ENCODE assay signal across 1 cellular context in genomic region chr11:63767415-63768231, GRCh38.
TF ChIP-seq lines count a peak whose summit lies in the region.

No MANE protein-coding gene starts in this region.

TF ChIP-seq in K562, 482 proteins besides CTCF, POLR2A, EP300 and RAD21 (continued from another document and continues in another):
- TF ChIP-seq ZMIZ1 (IDR thresholded peaks at IDR 0.05; ENCODE audit: low read depth in 2 of 2, low read length in 2 of 2) (no peak), NCOA6 (IDR thresholded peaks at IDR 0.05) (no peak), MBD1 (CRISPR knock-in tag; IDR thresholded peaks at IDR 0.05) (no peak), CBX5 (IDR thresholded peaks at IDR 0.05; ENCODE audit: borderline replicate concordance, low read depth) (no peak), KDM5B (IDR thresholded peaks at IDR 0.05; ENCODE audit: insufficient replicate concordance, low read depth, low read length) (peak; percentile 14), TAF9B (IDR thresholded peaks at IDR 0.05; ENCODE audit: partially characterized antibody) (no peak), CHCHD3 (CRISPR knock-in tag; IDR thresholded peaks at IDR 0.05) (no peak), ADNP (tag; IDR thresholded peaks at IDR 0.05) (no peak), MTF1 (CRISPR knock-in tag; IDR thresholded peaks at IDR 0.05; ENCODE audit: borderline replicate concordance) (no peak), KLF13 (tag; IDR thresholded peaks at IDR 0.05; ENCODE audit: borderline replicate concordance, low read depth) (no peak), ZNF561 (CRISPR knock-in tag; conservative IDR thresholded peaks at IDR 0.05) (no peak), HNRNPK (IDR thresholded peaks at IDR 0.05; ENCODE audit: low read depth, low read length, poor library complexity, severe bottlenecking) (no peak), LCOR (CRISPR knock-in tag; IDR thresholded peaks at IDR 0.05) (peak; percentile 57; the same call in 1 of the 2 replicates), SIN3B (IDR thresholded peaks at IDR 0.05; ENCODE audit: low read depth) (no peak), MNT (conservative IDR thresholded peaks at IDR 0.05) (peak in 1 of 2 experiments; percentile 41; a peak in 1 of 4 replicates), TEAD2 (tag; IDR thresholded peaks at IDR 0.05) (no peak), ZNF76 (CRISPR knock-in tag; IDR thresholded peaks at IDR 0.05; ENCODE audit: borderline replicate concordance) (no peak), HOMEZ (CRISPR knock-in tag; IDR thresholded peaks at IDR 0.05) (no peak)
- TF ChIP-seq, protein P1, sequence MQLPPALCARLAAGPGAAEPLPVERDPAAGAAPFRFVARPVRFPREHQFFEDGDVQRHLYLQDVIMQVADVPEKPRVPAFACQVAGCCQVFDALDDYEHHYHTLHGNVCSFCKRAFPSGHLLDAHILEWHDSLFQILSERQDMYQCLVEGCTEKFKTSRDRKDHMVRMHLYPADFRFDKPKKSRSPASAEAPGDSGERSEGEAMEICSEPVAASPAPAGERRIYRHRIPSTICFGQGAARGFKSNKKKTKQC (CRISPR knock-in tag; IDR thresholded peaks at IDR 0.05) = no peak
- TF ChIP-seq, protein P2, sequence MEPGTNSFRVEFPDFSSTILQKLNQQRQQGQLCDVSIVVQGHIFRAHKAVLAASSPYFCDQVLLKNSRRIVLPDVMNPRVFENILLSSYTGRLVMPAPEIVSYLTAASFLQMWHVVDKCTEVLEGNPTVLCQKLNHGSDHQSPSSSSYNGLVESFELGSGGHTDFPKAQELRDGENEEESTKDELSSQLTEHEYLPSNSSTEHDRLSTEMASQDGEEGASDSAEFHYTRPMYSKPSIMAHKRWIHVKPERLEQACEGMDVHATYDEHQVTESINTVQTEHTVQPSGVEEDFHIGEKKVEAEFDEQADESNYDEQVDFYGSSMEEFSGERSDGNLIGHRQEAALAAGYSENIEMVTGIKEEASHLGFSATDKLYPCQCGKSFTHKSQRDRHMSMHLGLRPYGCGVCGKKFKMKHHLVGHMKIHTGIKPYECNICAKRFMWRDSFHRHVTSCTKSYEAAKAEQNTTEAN (CRISPR knock-in tag; IDR thresholded peaks at IDR 0.05) = no peak
- TF ChIP-seq, protein P3, sequence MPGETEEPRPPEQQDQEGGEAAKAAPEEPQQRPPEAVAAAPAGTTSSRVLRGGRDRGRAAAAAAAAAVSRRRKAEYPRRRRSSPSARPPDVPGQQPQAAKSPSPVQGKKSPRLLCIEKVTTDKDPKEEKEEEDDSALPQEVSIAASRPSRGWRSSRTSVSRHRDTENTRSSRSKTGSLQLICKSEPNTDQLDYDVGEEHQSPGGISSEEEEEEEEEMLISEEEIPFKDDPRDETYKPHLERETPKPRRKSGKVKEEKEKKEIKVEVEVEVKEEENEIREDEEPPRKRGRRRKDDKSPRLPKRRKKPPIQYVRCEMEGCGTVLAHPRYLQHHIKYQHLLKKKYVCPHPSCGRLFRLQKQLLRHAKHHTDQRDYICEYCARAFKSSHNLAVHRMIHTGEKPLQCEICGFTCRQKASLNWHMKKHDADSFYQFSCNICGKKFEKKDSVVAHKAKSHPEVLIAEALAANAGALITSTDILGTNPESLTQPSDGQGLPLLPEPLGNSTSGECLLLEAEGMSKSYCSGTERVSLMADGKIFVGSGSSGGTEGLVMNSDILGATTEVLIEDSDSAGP (CRISPR knock-in tag; IDR thresholded peaks at IDR 0.05) = peak; percentile 94
- TF ChIP-seq, protein P4, sequence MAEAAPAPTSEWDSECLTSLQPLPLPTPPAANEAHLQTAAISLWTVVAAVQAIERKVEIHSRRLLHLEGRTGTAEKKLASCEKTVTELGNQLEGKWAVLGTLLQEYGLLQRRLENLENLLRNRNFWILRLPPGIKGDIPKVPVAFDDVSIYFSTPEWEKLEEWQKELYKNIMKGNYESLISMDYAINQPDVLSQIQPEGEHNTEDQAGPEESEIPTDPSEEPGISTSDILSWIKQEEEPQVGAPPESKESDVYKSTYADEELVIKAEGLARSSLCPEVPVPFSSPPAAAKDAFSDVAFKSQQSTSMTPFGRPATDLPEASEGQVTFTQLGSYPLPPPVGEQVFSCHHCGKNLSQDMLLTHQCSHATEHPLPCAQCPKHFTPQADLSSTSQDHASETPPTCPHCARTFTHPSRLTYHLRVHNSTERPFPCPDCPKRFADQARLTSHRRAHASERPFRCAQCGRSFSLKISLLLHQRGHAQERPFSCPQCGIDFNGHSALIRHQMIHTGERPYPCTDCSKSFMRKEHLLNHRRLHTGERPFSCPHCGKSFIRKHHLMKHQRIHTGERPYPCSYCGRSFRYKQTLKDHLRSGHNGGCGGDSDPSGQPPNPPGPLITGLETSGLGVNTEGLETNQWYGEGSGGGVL (CRISPR knock-in tag; IDR thresholded peaks at IDR 0.05) = no peak
- TF ChIP-seq, protein P5, sequence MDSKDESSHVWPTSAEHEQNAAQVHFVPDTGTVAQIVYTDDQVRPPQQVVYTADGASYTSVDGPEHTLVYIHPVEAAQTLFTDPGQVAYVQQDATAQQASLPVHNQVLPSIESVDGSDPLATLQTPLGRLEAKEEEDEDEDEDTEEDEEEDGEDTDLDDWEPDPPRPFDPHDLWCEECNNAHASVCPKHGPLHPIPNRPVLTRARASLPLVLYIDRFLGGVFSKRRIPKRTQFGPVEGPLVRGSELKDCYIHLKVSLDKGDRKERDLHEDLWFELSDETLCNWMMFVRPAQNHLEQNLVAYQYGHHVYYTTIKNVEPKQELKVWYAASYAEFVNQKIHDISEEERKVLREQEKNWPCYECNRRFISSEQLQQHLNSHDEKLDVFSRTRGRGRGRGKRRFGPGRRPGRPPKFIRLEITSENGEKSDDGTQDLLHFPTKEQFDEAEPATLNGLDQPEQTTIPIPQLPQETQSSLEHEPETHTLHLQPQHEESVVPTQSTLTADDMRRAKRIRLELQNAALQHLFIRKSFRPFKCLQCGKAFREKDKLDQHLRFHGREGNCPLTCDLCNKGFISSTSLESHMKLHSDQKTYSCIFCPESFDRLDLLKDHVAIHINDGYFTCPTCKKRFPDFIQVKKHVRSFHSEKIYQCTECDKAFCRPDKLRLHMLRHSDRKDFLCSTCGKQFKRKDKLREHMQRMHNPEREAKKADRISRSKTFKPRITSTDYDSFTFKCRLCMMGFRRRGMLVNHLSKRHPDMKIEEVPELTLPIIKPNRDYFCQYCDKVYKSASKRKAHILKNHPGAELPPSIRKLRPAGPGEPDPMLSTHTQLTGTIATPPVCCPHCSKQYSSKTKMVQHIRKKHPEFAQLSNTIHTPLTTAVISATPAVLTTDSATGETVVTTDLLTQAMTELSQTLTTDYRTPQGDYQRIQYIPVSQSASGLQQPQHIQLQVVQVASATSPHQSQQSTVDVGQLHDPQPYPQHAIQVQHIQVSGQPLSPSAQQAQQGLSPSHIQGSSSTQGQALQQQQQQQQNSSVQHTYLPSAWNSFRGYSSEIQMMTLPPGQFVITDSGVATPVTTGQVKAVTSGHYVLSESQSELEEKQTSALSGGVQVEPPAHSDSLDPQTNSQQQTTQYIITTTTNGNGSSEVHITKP (IDR thresholded peaks at IDR 0.05; ENCODE audit: partially characterized antibody) = peak; percentile 94
- TF ChIP-seq, protein P6, sequence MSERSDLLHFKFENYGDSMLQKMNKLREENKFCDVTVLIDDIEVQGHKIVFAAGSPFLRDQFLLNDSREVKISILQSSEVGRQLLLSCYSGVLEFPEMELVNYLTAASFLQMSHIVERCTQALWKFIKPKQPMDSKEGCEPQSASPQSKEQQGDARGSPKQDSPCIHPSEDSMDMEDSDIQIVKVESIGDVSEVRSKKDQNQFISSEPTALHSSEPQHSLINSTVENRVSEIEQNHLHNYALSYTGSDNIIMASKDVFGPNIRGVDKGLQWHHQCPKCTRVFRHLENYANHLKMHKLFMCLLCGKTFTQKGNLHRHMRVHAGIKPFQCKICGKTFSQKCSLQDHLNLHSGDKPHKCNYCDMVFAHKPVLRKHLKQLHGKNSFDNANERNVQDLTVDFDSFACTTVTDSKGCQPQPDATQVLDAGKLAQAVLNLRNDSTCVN (CRISPR knock-in tag; IDR thresholded peaks at IDR 0.05) = no peak
